ENCODE assay signal across 8 cellular contexts in the genomic region with DNA sequence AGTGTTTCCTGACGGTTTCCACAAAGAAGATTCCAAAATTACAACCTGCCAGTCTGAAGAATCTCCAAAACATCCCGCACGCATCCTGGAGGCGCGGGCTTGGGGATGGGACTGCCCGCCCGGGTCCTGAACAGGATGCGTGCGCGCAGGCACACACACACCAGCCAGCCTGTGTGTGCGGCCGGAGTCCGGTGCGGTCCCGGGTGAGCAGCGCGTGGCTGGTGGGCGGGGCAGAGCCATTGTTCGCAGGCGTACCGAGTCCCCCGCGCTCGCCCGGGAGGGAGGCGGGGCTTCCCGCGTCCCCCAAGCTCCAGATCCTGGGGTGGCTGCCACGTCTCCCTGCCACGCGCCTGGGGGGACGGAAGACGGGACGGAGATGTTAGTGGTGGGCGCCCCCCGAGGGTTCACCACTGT. TPM values are rescaled to one million over a fixed set of nuclear protein-coding genes. Genes with fewer than 3 reads are reported as not detected.
A peak's percentile ranks its signal among the peaks of the same experiment; 100 is the strongest.
DNase-seq lines count a peak whose midpoint lies in the region; ATAC-seq and TF ChIP-seq lines count a peak whose summit lies in the region.

No MANE protein-coding gene starts in this region.

- peaks cover 32% of the 10 kb centered on the region for H4K20me1 ChIP-seq in DOHH2 (ENCODE audit: control insufficient read depth, insufficient read depth, low read depth, low read length)

- TF ChIP-seq CTCF in DOHH2 (IDR thresholded peaks at IDR 0.05; ENCODE audit: low read depth, low read length, poor library complexity, severe bottlenecking) (no peak), right atrium auricular region (IDR thresholded peaks at IDR 0.05) (no peak), vagina (IDR thresholded peaks at IDR 0.05) (no peak)

- no peak for TF ChIP-seq EP300 in Ishikawa (IDR thresholded peaks at IDR 0.05; ENCODE audit: borderline replicate concordance)

- TF ChIP-seq RAD21 in Ishikawa (IDR thresholded peaks at IDR 0.05; ENCODE audit: low read depth) = no peak

- DNase-seq in amniotic epithelial cell (ENCODE audit: low read depth) = peak; percentile 59
- no peak for DNase-seq in right atrium auricular region (ENCODE audit: low spot score)
- peak; percentile 45 for DNase-seq in pulmonary artery endothelial cell (ENCODE audit: low read depth, low spot score)
- DNase-seq in vagina (ENCODE audit: extremely low spot score in 2 of 2) = no peak

- H3K9me3 ChIP-seq in DOHH2 (ENCODE audit: control insufficient read depth, insufficient read depth, low read length) (no peaks in the 10 kb centered on the region), right atrium auricular region (no peaks in the 10 kb centered on the region), vagina (no peaks in the 10 kb centered on the region)

- H3K4me3 ChIP-seq in DOHH2 (ENCODE audit: low read length) (peak overlapping the region; percentile 90), right atrium auricular region (peak overlapping the region; percentile 57 to 62), vagina (peak overlapping the region; percentile 63 to 74)

- H3K9me2 ChIP-seq in DOHH2 (replicated peaks; ENCODE audit: control insufficient read depth, low read length) = no peaks in the 10 kb centered on the region

- peak overlapping the region; percentile 82 for H3K27ac ChIP-seq in DOHH2 (ENCODE audit: low read depth, low read length)
- H3K27ac ChIP-seq in right atrium auricular region = peak overlapping the region; percentile 11 to 77
- peak overlapping the region; percentile 82 for H3K27ac ChIP-seq in vagina

- H3K27me3 ChIP-seq in DOHH2 (ENCODE audit: control insufficient read depth, low read length) (no peaks in the 10 kb centered on the region), right atrium auricular region (no peaks in the 10 kb centered on the region), vagina (no peaks in the 10 kb centered on the region)

- H3K4me1 ChIP-seq in DOHH2 (ENCODE audit: control insufficient read depth, low read length) (peaks cover 70% of the 10 kb centered on the region), right atrium auricular region (peaks cover 0 to 30% of the 10 kb centered on the region in 2 donors), vagina (peaks cover 25% of the 10 kb centered on the region)

- ATAC-seq in GM21528 (IDR thresholded peaks at IDR 0.05; ENCODE audit: low FRiP score, unreplicated experiment) (peak; percentile 54), SK-N-SH treated with all-trans-retinoic acid at 6 μM for 48 hours (peak; percentile 76)

- no peak for TF ChIP-seq POLR2A in vagina (IDR thresholded peaks at IDR 0.05)

- peaks cover 58% of the 10 kb centered on the region for H3K79me2 ChIP-seq in DOHH2 (ENCODE audit: control insufficient read depth, low read length)

- peaks cover 9% of the 10 kb centered on the region for H3F3A ChIP-seq in DOHH2 (ENCODE audit: control insufficient read depth, insufficient read depth)

- H3K36me3 ChIP-seq in DOHH2 (ENCODE audit: control insufficient read depth, low read length) = peaks cover 44% of the 10 kb centered on the region
- no peaks in the 10 kb centered on the region for H3K36me3 ChIP-seq in right atrium auricular region
- H3K36me3 ChIP-seq in vagina = no peaks in the 10 kb centered on the region

- H3K4me2 ChIP-seq in DOHH2 (ENCODE audit: low read length) = peak overlapping the region; percentile 95

- intact Hi-C loops in vagina (cut with DNase I) = no loop called here

TF ChIP-seq in Ishikawa, 13 proteins besides CTCF, POLR2A, EP300 and RAD21 (continues in another document):
- no peak for TF ChIP-seq TCF12 (IDR thresholded peaks at IDR 0.05; ENCODE audit: low read depth)
- TF ChIP-seq, protein P1, sequence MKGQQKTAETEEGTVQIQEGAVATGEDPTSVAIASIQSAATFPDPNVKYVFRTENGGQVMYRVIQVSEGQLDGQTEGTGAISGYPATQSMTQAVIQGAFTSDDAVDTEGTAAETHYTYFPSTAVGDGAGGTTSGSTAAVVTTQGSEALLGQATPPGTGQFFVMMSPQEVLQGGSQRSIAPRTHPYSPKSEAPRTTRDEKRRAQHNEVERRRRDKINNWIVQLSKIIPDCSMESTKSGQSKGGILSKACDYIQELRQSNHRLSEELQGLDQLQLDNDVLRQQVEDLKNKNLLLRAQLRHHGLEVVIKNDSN (IDR thresholded peaks at IDR 0.05) = peak; percentile 36; the same call in 1 of the 2 replicates
- TF ChIP-seq TEAD4 (IDR thresholded peaks at IDR 0.05) = no peak
- TF ChIP-seq FOXM1 (IDR thresholded peaks at IDR 0.05; ENCODE audit: borderline replicate concordance, low read depth) = no peak
- no peak for TF ChIP-seq REST (IDR thresholded peaks at IDR 0.05; ENCODE audit: low read depth)
- peak; percentile 27; the same call in 1 of the 2 replicates for TF ChIP-seq EGR1 (IDR thresholded peaks at IDR 0.05)
- no peak for TF ChIP-seq CREB1 (IDR thresholded peaks at IDR 0.05; ENCODE audit: low read depth)

TF ChIP-seq in SK-N-SH treated with all-trans-retinoic acid at 6 μM for 48 hours, 23 proteins besides CTCF, POLR2A, EP300 and RAD21:
- no peak for TF ChIP-seq ESRRG (CRISPR knock-in tag; IDR thresholded peaks at IDR 0.05)
- peak; percentile 100 for TF ChIP-seq ZNF8 (CRISPR knock-in tag; IDR thresholded peaks at IDR 0.05)
- TF ChIP-seq ZNF70 (CRISPR knock-in tag; IDR thresholded peaks at IDR 0.05) = no peak
- no peak for TF ChIP-seq TOX (CRISPR knock-in tag; IDR thresholded peaks at IDR 0.05; ENCODE audit: borderline replicate concordance)
TF ChIP-seq in SK-N-SH treated with all-trans-retinoic acid at 6 μM for 48 hours: peak in this region for 1.

RNA-seq across cellular contexts. Expression of gene SCD, which starts 0.7 kb away (rescaled TPM):
- total RNA-seq in right atrium auricular region (10 to 100 TPM in 1 of 2 donors, 1 to 10 TPM in 1; 7.9 to 25.4 TPM), pulmonary artery endothelial cell (122 and 157 TPM in 2 replicates), vagina (42.7 TPM)

RNA-seq across cellular contexts. Expression of gene PKD2L1, which starts 16.3 kb away (rescaled TPM):
- total RNA-seq in right atrium auricular region (not detected), pulmonary artery endothelial cell (not detected in 2 replicates), vagina (not detected)

RNA-seq across cellular contexts. Expression of gene BLOC1S2, which starts 59.9 kb away (rescaled TPM):
- total RNA-seq in right atrium auricular region (10 to 100 TPM; 18.0 to 30.0 TPM), pulmonary artery endothelial cell (43.3 and 69.8 TPM in 2 replicates), vagina (10.1 TPM)

Comparison
In these comparisons a context has a peak if more than half of its experiments do, and no peak if none do; other contexts are left out.
1. DNase-seq: peak in amniotic epithelial cell (single experiment) and pulmonary artery endothelial cell (single experiment); none in right atrium auricular region (single experiment) and vagina (0 of 2).
2. Peak in every context shown above with its lines, with median percentiles within 50 percentile points of each other: H3K27ac ChIP-seq and H3K4me3 ChIP-seq.